Comparison of ENCODE assay signal across 9 cellular contexts in genomic region chr20:4151991-4152695, GRCh38. TPM values are rescaled to one million over a fixed set of nuclear protein-coding genes. Genes with fewer than 3 reads are reported as not detected.
DNase-seq lines count a peak whose midpoint lies in the region; ATAC-seq, FAIRE-seq and TF ChIP-seq lines count a peak whose summit lies in the region.
"Had no signal": no experiment of that assay in that cellular context is flagged by ENCODE, and none has a peak within 500 bp of the region (broad histone marks: within the 10 kb centered on the region; RNA-seq: fewer than 3 reads in every experiment).

No MANE protein-coding gene starts in this region.

- dilution Hi-C loops in IMR-90 (cut with HindIII; ENCODE audit: low sequenced_read_pairs, unreplicated experiment), result no loop called here

- H3K27me3 ChIP-seq in IMR-90 (ENCODE audit: control insufficient read depth, insufficient read depth, low read length), result no peaks in the 10 kb centered on the region
- no peaks in the 10 kb centered on the region for H3K27me3 ChIP-seq in astrocyte (ENCODE audit: insufficient read depth, low read length)
- peaks cover 0 to 69% (median 18%) of the 10 kb centered on the region in 7 donors for H3K27me3 ChIP-seq in spleen (replicated peaks in 1 of 7)

- H3K79me1 ChIP-seq in IMR-90 (ENCODE audit: low read depth in 1 of 2, low read length in 2 of 2), result peaks cover 24 to 75% of the 10 kb centered on the region in 2 experiments

- H3K9me1 ChIP-seq in IMR-90 (ENCODE audit: insufficient read depth, low read length), result peaks cover 24% of the 10 kb centered on the region

- H3K9me3 ChIP-seq in IMR-90 (ENCODE audit: control insufficient read depth, insufficient read depth, low read length) (no peaks in the 10 kb centered on the region), astrocyte (ENCODE audit: insufficient read depth, low read depth, low read length) (no peaks in the 10 kb centered on the region), spleen (no peaks in the 10 kb centered on the region)

- no peak overlapping the region for H3K9ac ChIP-seq in IMR-90 (ENCODE audit: low read depth, low read length)
- peak overlapping the region; percentile 41 for H3K9ac ChIP-seq in astrocyte (ENCODE audit: low read length)

- peak overlapping the region; percentile 65 for H2AK9ac ChIP-seq in IMR-90 (replicated peaks; ENCODE audit: low read depth, low read length, poor library complexity)

- H2BK15ac ChIP-seq in IMR-90 (ENCODE audit: low read depth, low read length), result no peak overlapping the region; the same call in 2 of the 3 replicates

- peak overlapping the region; percentile 30; the same call in 1 of the 2 replicates for H3K14ac ChIP-seq in IMR-90 (replicated peaks; ENCODE audit: low read depth, low read length)

- no peak overlapping the region for H4K5ac ChIP-seq in IMR-90 (ENCODE audit: low read depth, low read length)

- no peak overlapping the region for H3K56ac ChIP-seq in IMR-90 (ENCODE audit: extremely low read depth, insufficient read depth, low read length)

- no peak for DNase-seq in T-helper 2 cell treated with Interferon-gamma antibody and Interleukin-4, amounts not matched to agents 5 μg/mL and 100 μg/mL, for 36 hours (ENCODE audit: low spot score)
- DNase-seq in T-helper 2 cell (no peak), IMR-90 (peak; percentile 78), astrocyte (ENCODE audit: low read depth) (peak; percentile 84), spleen (peak; percentile 67), NCI-H526 treated with DMSO at 0.1 percent for 48 hours (lab: John Stamatoyannopoulos, UW) (no peak)
- no peak for DNase-seq in activated T-cell treated with anti-CD3 and anti-CD28 coated beads, Interleukin-2, amount 50 U/mL, for 4 hours
- DNase-seq: NCI-H146 had no signal

- H3K27ac ChIP-seq in IMR-90 (ENCODE audit: insufficient read depth, low read length) (no peak overlapping the region), astrocyte (ENCODE audit: low read depth, low read length) (peak overlapping the region; percentile 30), spleen (no peak overlapping the region)

- no peak overlapping the region for H2BK120ac ChIP-seq in IMR-90 (ENCODE audit: low read depth, low read length)

- no TSS peak for BruUV-seq in IMR-90 (replicated peaks; lab: Mats Ljungman, UMichigan)

- TF ChIP-seq CTCF in IMR-90 (conservative IDR thresholded peaks at IDR 0.05; ENCODE audit: low read depth, low read length), result no peak
- no peak for TF ChIP-seq CTCF in astrocyte (IDR thresholded peaks at IDR 0.05; ENCODE audit: insufficient read depth, low read depth, low read length)
- TF ChIP-seq CTCF in spleen (IDR thresholded peaks at IDR 0.05 in 8 of 11, conservative IDR thresholded peaks at IDR 0.05 in 3 of 11), result no peak

- H3K4me3 Mint-ChIP-seq in T-helper 2 cell treated with Interferon-gamma antibody and Interleukin-4, amounts not matched to agents 5 μg/mL and 100 μg/mL, for 36 hours, result peak overlapping the region; percentile 32
- H3K4me3 Mint-ChIP-seq in astrocyte (ENCODE audit: unreplicated experiment), result peak overlapping the region; percentile 67
- no peak overlapping the region for H3K4me3 Mint-ChIP-seq in activated T-cell treated with anti-CD3 and anti-CD28 coated beads, Interleukin-2, amount 50 U/mL, for 4 hours

- CTCF ChIA-PET in IMR-90 (lab: Yijun Ruan, JAX), result no interaction called here

- H3K27me3 Mint-ChIP-seq in T-helper 2 cell treated with Interferon-gamma antibody and Interleukin-4, amounts not matched to agents 5 μg/mL and 100 μg/mL, for 36 hours (ENCODE audit: low read depth), result peaks cover 15% of the 10 kb centered on the region
- no peaks in the 10 kb centered on the region for H3K27me3 Mint-ChIP-seq in astrocyte (ENCODE audit: low read depth, unreplicated experiment)
- H3K27me3 Mint-ChIP-seq in activated T-cell treated with anti-CD3 and anti-CD28 coated beads, Interleukin-2, amount 50 U/mL, for 4 hours (ENCODE audit: low read depth), result peaks cover 49% of the 10 kb centered on the region

- H3K4me2 ChIP-seq in IMR-90 (ENCODE audit: low read depth, low read length) (no peak overlapping the region), astrocyte (ENCODE audit: low read length) (peak overlapping the region; percentile 76)

- TF ChIP-seq RAD21 in IMR-90 (IDR thresholded peaks at IDR 0.05; ENCODE audit: low read length), result no peak

- H4K91ac ChIP-seq in IMR-90 (ENCODE audit: insufficient read depth, low read depth, low read length), result no peak overlapping the region

- ATAC-seq in IMR-90 (ENCODE audit: low read depth) (no peak), GM19397 (IDR thresholded peaks at IDR 0.05; ENCODE audit: unreplicated experiment) (no peak)
- no peak for ATAC-seq in activated T-cell treated with anti-CD3 and anti-CD28 coated beads, Interleukin-2, amount 50 U/mL, for 4 hours

- peaks cover 79% of the 10 kb centered on the region for H3K79me2 ChIP-seq in astrocyte (ENCODE audit: insufficient read depth, low read length)

- no peak overlapping the region for H4K8ac ChIP-seq in IMR-90 (ENCODE audit: low read depth in 2 of 2, low read length in 2 of 2)

- H3K4me3 ChIP-seq in IMR-90 (ENCODE audit: insufficient read depth, low read depth, low read length), result no peak overlapping the region
- no peak overlapping the region for H3K4me3 ChIP-seq in astrocyte (ENCODE audit: insufficient read depth, low read depth, low read length)
- H3K4me3 ChIP-seq in spleen, result no peak overlapping the region

- peak overlapping the region; percentile 57 for H2AK5ac ChIP-seq in IMR-90 (ENCODE audit: low read depth, low read length)

- peaks cover 6% of the 10 kb centered on the region for H3K36me3 Mint-ChIP-seq in T-helper 2 cell treated with Interferon-gamma antibody and Interleukin-4, amounts not matched to agents 5 μg/mL and 100 μg/mL, for 36 hours (ENCODE audit: low read depth)
- H3K36me3 Mint-ChIP-seq in astrocyte (ENCODE audit: low read depth, unreplicated experiment), result peaks cover 15% of the 10 kb centered on the region
- H3K36me3 Mint-ChIP-seq in activated T-cell treated with anti-CD3 and anti-CD28 coated beads, Interleukin-2, amount 50 U/mL, for 4 hours (ENCODE audit: insufficient read depth), result no peaks in the 10 kb centered on the region

- peaks cover 11% of the 10 kb centered on the region for H3K36me3 ChIP-seq in IMR-90 (ENCODE audit: control insufficient read depth, insufficient read depth, low read length)
- no peaks in the 10 kb centered on the region for H3K36me3 ChIP-seq in astrocyte (ENCODE audit: insufficient read depth, low read length)
- H3K36me3 ChIP-seq in spleen, result no peaks in the 10 kb centered on the region

- H3K27ac Mint-ChIP-seq in T-helper 2 cell treated with Interferon-gamma antibody and Interleukin-4, amounts not matched to agents 5 μg/mL and 100 μg/mL, for 36 hours, result peak overlapping the region; percentile 28
- H3K27ac Mint-ChIP-seq in astrocyte (ENCODE audit: unreplicated experiment), result no peak overlapping the region

- H3K9me3 Mint-ChIP-seq in T-helper 2 cell treated with Interferon-gamma antibody and Interleukin-4, amounts not matched to agents 5 μg/mL and 100 μg/mL, for 36 hours, result no peaks in the 10 kb centered on the region
- H3K9me3 Mint-ChIP-seq in astrocyte (ENCODE audit: unreplicated experiment), result no peaks in the 10 kb centered on the region
- H3K9me3 Mint-ChIP-seq in activated T-cell treated with anti-CD3 and anti-CD28 coated beads, Interleukin-2, amount 50 U/mL, for 4 hours, result no peaks in the 10 kb centered on the region

- 20% methylated on average over 1 of the region's 7 CpGs; no CpG with 5 or more reads in 1 of the 2 experiments for WGBS in IMR-90 (ENCODE audit: extremely low coverage in 2 of 2, insufficient read length in 1 of 2), 2 experiments
- 54 to 69% (median 59%) methylated on average over 7 of the region's 7 CpGs for WGBS in spleen, 5 donors

- TF ChIP-seq POLR2A in IMR-90 (IDR thresholded peaks at IDR 0.05; ENCODE audit: low read depth, low read length) (no peak), spleen (IDR thresholded peaks at IDR 0.05) (no peak)

- H3K4me1 Mint-ChIP-seq in T-helper 2 cell treated with Interferon-gamma antibody and Interleukin-4, amounts not matched to agents 5 μg/mL and 100 μg/mL, for 36 hours (ENCODE audit: low read depth), result peaks cover 33% of the 10 kb centered on the region
- peaks cover 32% of the 10 kb centered on the region for H3K4me1 Mint-ChIP-seq in astrocyte (ENCODE audit: low read depth, unreplicated experiment)
- peaks cover 8% of the 10 kb centered on the region for H3K4me1 Mint-ChIP-seq in activated T-cell treated with anti-CD3 and anti-CD28 coated beads, Interleukin-2, amount 50 U/mL, for 4 hours (ENCODE audit: low read depth)

- in situ Hi-C loops in IMR-90 (cut with MboI; ENCODE audit: low sequenced_read_pairs), result no loop called here

- H3K4ac ChIP-seq in IMR-90 (ENCODE audit: low read depth, low read length), result 0 out of 2 replicates have a peak overlapping the region, but pooled peaks have one; percentile 1

- H2AFZ ChIP-seq in IMR-90 (replicated peaks; ENCODE audit: low read length, poor library complexity) (no peak overlapping the region), astrocyte (ENCODE audit: low read depth, low read length) (no peak overlapping the region)

- intact Hi-C loops in IMR-90 (cut with micrococcal nuclease), result no loop called here
- intact Hi-C loops in spleen (cut with DNase I; ENCODE audit: low total_unique reads), result no loop called here

- H4K20me1 ChIP-seq in IMR-90 (ENCODE audit: insufficient read depth, low read length), result peaks cover 75% of the 10 kb centered on the region
- peaks cover 71% of the 10 kb centered on the region for H4K20me1 ChIP-seq in astrocyte (ENCODE audit: insufficient read depth, low read length)

- H3K18ac ChIP-seq in IMR-90 (ENCODE audit: low read depth, low read length), result no peak overlapping the region

- H2BK20ac ChIP-seq in IMR-90 (ENCODE audit: low read depth, low read length), result no peak overlapping the region

- peak; percentile 47 for FAIRE-seq in astrocyte (lab: Jason Lieb, UNC)

- H3K4me1 ChIP-seq in IMR-90 (ENCODE audit: control insufficient read depth, insufficient read depth, low read length) (peaks cover 12% of the 10 kb centered on the region), astrocyte (ENCODE audit: insufficient read depth, low read length) (peaks cover 37% of the 10 kb centered on the region), spleen (peaks cover 5 to 55% (median 20%) of the 10 kb centered on the region in 6 donors)

- no peak overlapping the region for H2BK5ac ChIP-seq in IMR-90 (ENCODE audit: low read depth, low read length, poor library complexity, severe bottlenecking)

- POLR2A ChIA-PET in IMR-90 (lab: Charles Lee; ENCODE audit: unreplicated experiment), result no interaction called here

- peak overlapping the region; percentile 45; the same call in 1 of the 2 replicates for H3K23ac ChIP-seq in IMR-90 (ENCODE audit: low read depth, low read length)

TF ChIP-seq in IMR-90, 13 proteins besides CTCF, POLR2A, EP300 and RAD21 (continues in another document):
- TF ChIP-seq MAZ (IDR thresholded peaks at IDR 0.05; ENCODE audit: borderline replicate concordance, low read depth, low read length), result no peak

RNA-seq across cellular contexts. Expression of gene SMOX, which starts 3.5 kb away (rescaled TPM):
- total RNA-seq in IMR-90 (2012; rRNA removed), result 8.2 and 9.4 TPM in 2 replicates
- 18.0 and 21.2 TPM in 2 replicates for polyA plus RNA-seq in IMR-90 (2012; rRNA removed)
- polyA plus RNA-seq in IMR-90 (2012; cell fraction: cytosol; rRNA removed), result 21.7 and 23.3 TPM in 2 replicates
- polyA plus RNA-seq in IMR-90 (2012; cell fraction: nucleus; rRNA removed; ENCODE audit: low replicate concordance), result 21.1 and 27.3 TPM in 2 replicates
- total RNA-seq in astrocyte, result 32.0 and 37.1 TPM in 2 replicates
- total RNA-seq in spleen, result 10 to 100 TPM in 2 of 7 donors, 1 to 10 TPM in 5; 5.2 to 12.9 (median 8.3) TPM
- 1 to 10 TPM; 4.2 to 4.9 (median 4.6) TPM for polyA plus RNA-seq in spleen
- 1 to 10 TPM; 1.2 to 6.8 (median 3.2) TPM for total RNA-seq in activated T-cell treated with anti-CD3 and anti-CD28 coated beads, Interleukin-2, amount 50 U/mL, for 4 hours

Comparison
In these comparisons a context has a peak if more than half of its experiments do, and no peak if none do; other contexts are left out.
1. DNase-seq: peak in IMR-90 (single experiment), astrocyte (single experiment) and spleen (single experiment); none in T-helper 2 cell treated with Interferon-gamma antibody and Interleukin-4, amounts not matched to agents 5 μg/mL and 100 μg/mL, for 36 hours (single experiment), T-helper 2 cell (0 of 5), NCI-H526 treated with DMSO at 0.1 percent for 48 hours (single experiment) and activated T-cell treated with anti-CD3 and anti-CD28 coated beads, Interleukin-2, amount 50 U/mL, for 4 hours (single experiment).